ENCODE assay signal across 22 cellular contexts in genomic region chr3:23488618-23489017, GRCh38.
"Had no signal": no experiment of that assay in that cellular context is flagged by ENCODE, and none has a peak within 500 bp of the region (broad histone marks: within the 10 kb centered on the region; RNA-seq: fewer than 3 reads in every experiment).

No MANE protein-coding gene starts in this region.

- ATAC-seq: activated T-helper 17 cell treated with anti-CD3 and anti-CD28 coated beads, Interleukin-2, amount 50 U/mL, for 72 hours; T-cell had no signal

- DNase-seq: activated B cell treated with CpG ODN at 0.5 μM for 24 hours; activated CD4-positive, alpha-beta memory T cell treated with anti-CD3 and anti-CD28 coated beads, Interleukin-2, amount 10 ng/mL, durations not matched to agents 7 days and 5 days; activated CD4-positive, alpha-beta T cell treated with anti-CD3 and anti-CD28 coated beads, Interleukin-2, amount 50 U/mL, for 1 hour; activated gamma-delta T cell; activated naive CD4-positive, alpha-beta T cell treated with anti-CD3 and anti-CD28 coated beads for 36 hours; activated T-cell treated with anti-CD3 and anti-CD28 coated beads for 4 hours; activated T-cell treated with anti-CD3 and anti-CD28 coated beads, Interleukin-2, amount 50 U/mL, for 48 hours; central memory CD4-positive, alpha-beta T cell; MG63; NCI-H1092 treated with DMSO at 0.1 percent for 48 hours; NCI-H1417 treated with DMSO at 0.1 percent for 48 hours; NCI-H1694 treated with DMSO at 0.1 percent for 48 hours; NCI-H2029 treated with DMSO at 0.1 percent for 48 hours; NCI-H446; NCI-H524; Peyer's patch; SHP77 treated with DMSO at 0.1 percent for 48 hours; T-cell; T-helper 2 cell; T1000 had no signal

- H3K9me3 ChIP-seq: MG63 had no signal

- H3K27me3 ChIP-seq: MG63, Peyer's patch had no signal

- H3K36me3 ChIP-seq: MG63, Peyer's patch had no signal

- H3K4me3 ChIP-seq: MG63, Peyer's patch had no signal

- H3K4me1 ChIP-seq: Peyer's patch had no signal

- H3K27ac ChIP-seq: Peyer's patch, RWPE1 had no signal
